In genomic region chr4:81562093-81562492, GRCh38 we compare ENCODE assay signal across 9 cellular contexts.
DNase-seq lines count a peak whose midpoint lies in the region; ATAC-seq lines count a peak whose summit lies in the region.
"Had no signal": no experiment of that assay in that cellular context is flagged by ENCODE, and none has a peak within 500 bp of the region (broad histone marks: within the 10 kb centered on the region; RNA-seq: fewer than 3 reads in every experiment).

No MANE protein-coding gene starts in this region.

- no peaks in the 10 kb centered on the region for H3K79me2 ChIP-seq in Karpas-422 (ENCODE audit: low read length)

- no peak overlapping the region for H3K9ac ChIP-seq in Karpas-422 (ENCODE audit: low read length)

- ATAC-seq in GM18873 (IDR thresholded peaks at IDR 0.05; ENCODE audit: low FRiP score, unreplicated experiment) = peak; percentile 97
- ATAC-seq in HG02610 (IDR thresholded peaks at IDR 0.05; ENCODE audit: unreplicated experiment) = peak; percentile 98
- peak; percentile 94 for ATAC-seq in naive thymus-derived CD4-positive, alpha-beta T cell
- no peak for ATAC-seq in aorta (ENCODE audit: low FRiP score)
- ATAC-seq: HCT116 had no signal

- no peaks in the 10 kb centered on the region for H3K9me2 ChIP-seq in Karpas-422 (replicated peaks; ENCODE audit: insufficient read depth, low read length)

- CTCF ChIA-PET in naive thymus-derived CD4-positive, alpha-beta T cell (lab: Charles Lee) = interaction anchor here (0.9 to 1.4 kb wide), 2 partner anchors 58 to 95 kb away, joined by 4 read pairs; no protein-coding TSS in a partner anchor

- H3K4me1 ChIP-seq in Karpas-422 (ENCODE audit: low read length) = peaks cover 43% of the 10 kb centered on the region
- peaks cover 0 to 5% of the 10 kb centered on the region in 2 donors for H3K4me1 ChIP-seq in naive thymus-derived CD4-positive, alpha-beta T cell (ENCODE audit: control insufficient read depth in 2 of 2, insufficient read depth in 2 of 2, low read length in 2 of 2)
- peaks cover 0 to 5% of the 10 kb centered on the region in 2 donors for H3K4me1 ChIP-seq in aorta (ENCODE audit: control insufficient read depth in 1 of 2, insufficient read depth in 2 of 2, low read length in 2 of 2)

- no peaks in the 10 kb centered on the region for H3K27me3 Mint-ChIP-seq in naive thymus-derived CD4-positive, alpha-beta T cell

- peaks cover 0 to 3% (median 0%) of the 10 kb centered on the region in 5 donors for H3K36me3 Mint-ChIP-seq in naive thymus-derived CD4-positive, alpha-beta T cell

- H3K4me3 ChIP-seq in Karpas-422 (ENCODE audit: low read length) (peak overlapping the region; percentile 30; the same call in 1 of the 2 replicates), aorta (ENCODE audit: low read length in 2 of 2) (no peak overlapping the region)
- H3K4me3 ChIP-seq in naive thymus-derived CD4-positive, alpha-beta T cell (ENCODE audit: low read length) = no peak overlapping the region

- no peaks in the 10 kb centered on the region for H4K20me1 ChIP-seq in Karpas-422 (ENCODE audit: insufficient read depth, low read depth, low read length)

- H3K9me3 ChIP-seq in Karpas-422 (ENCODE audit: low read length) = no peaks in the 10 kb centered on the region
- no peaks in the 10 kb centered on the region for H3K9me3 ChIP-seq in naive thymus-derived CD4-positive, alpha-beta T cell (ENCODE audit: control insufficient read depth in 2 of 3, low read length in 3 of 3)
- H3K9me3 ChIP-seq in aorta (ENCODE audit: control insufficient read depth, low read length) = no peaks in the 10 kb centered on the region

- peak overlapping the region; percentile 5 to 86 (median 77) for H3K27ac Mint-ChIP-seq in naive thymus-derived CD4-positive, alpha-beta T cell

- H3K9me3 Mint-ChIP-seq in naive thymus-derived CD4-positive, alpha-beta T cell = no peaks in the 10 kb centered on the region

- 90 to 100% methylated on average over 1 of the region's 1 CpG for WGBS in aorta, 2 donors

- no peaks in the 10 kb centered on the region for H3K36me3 ChIP-seq in Karpas-422 (ENCODE audit: insufficient read depth, low read length)
- H3K36me3 ChIP-seq in naive thymus-derived CD4-positive, alpha-beta T cell (ENCODE audit: control insufficient read depth in 2 of 3, insufficient read depth in 3 of 3, low read length in 3 of 3) = no peaks in the 10 kb centered on the region
- H3K36me3 ChIP-seq in aorta (ENCODE audit: control insufficient read depth in 1 of 2, insufficient read depth in 2 of 2, low read length in 1 of 2) = no peaks in the 10 kb centered on the region

- H3K4me1 Mint-ChIP-seq in naive thymus-derived CD4-positive, alpha-beta T cell = peaks cover 7 to 14% (median 13%) of the 10 kb centered on the region in 7 donors

- DNase-seq in Karpas-422 (peak; percentile 78), aorta (no peak), HUDEP-2 (lab: John Stamatoyannopoulos, UW; ENCODE audit: unreplicated experiment in 76 of 76) (no peak)
- DNase-seq in naive thymus-derived CD4-positive, alpha-beta T cell = peak in 7 of 9 donors; percentile 28 to 50 (median 40)
- no peak for DNase-seq in stimulated activated CD4-positive, alpha-beta T cell treated with anti-CD3 and anti-CD28 coated beads, Interleukin-4, amount 100 ng/mL, for 4 hours
- DNase-seq in stimulated activated CD8-positive, alpha-beta memory T cell treated with anti-CD3 and anti-CD28 coated beads, Interleukin-4, amount 100 ng/mL, for 48 hours = no peak

- intact Hi-C loops in naive thymus-derived CD4-positive, alpha-beta T cell (cut with micrococcal nuclease) = loop anchor here (1.0 to 5.0 kb wide), 4 partner anchors 55 to 90 kb away; no protein-coding TSS in a partner anchor
- intact Hi-C loops in aorta (cut with DNase I) = no loop called here

- H3K4me2 ChIP-seq in Karpas-422 (ENCODE audit: low read depth, low read length, poor library complexity, severe bottlenecking) = peak overlapping the region; percentile 57

- peak overlapping the region; percentile 86 for H3K27ac ChIP-seq in Karpas-422 (ENCODE audit: low read length)
- peak overlapping the region; percentile 42 for H3K27ac ChIP-seq in naive thymus-derived CD4-positive, alpha-beta T cell (ENCODE audit: low read depth, low read length)
- H3K27ac ChIP-seq in aorta (ENCODE audit: low read depth in 1 of 2, low read length in 2 of 2) = no peak overlapping the region

- POLR2A ChIA-PET in naive thymus-derived CD4-positive, alpha-beta T cell (lab: Charles Lee) = interaction anchor here (0.8 to 1.1 kb wide), 2 partner anchors 48 to 92 kb away, joined by 3 read pairs; no protein-coding TSS in a partner anchor

- H2AFZ ChIP-seq in Karpas-422 (ENCODE audit: low read length) = no peak overlapping the region

- H3K4me3 Mint-ChIP-seq in naive thymus-derived CD4-positive, alpha-beta T cell = peak overlapping the region in 7 of 10 donors; percentile 27 to 64 (median 55)

- H3K27me3 ChIP-seq in Karpas-422 (ENCODE audit: low read length) = no peaks in the 10 kb centered on the region
- no peaks in the 10 kb centered on the region for H3K27me3 ChIP-seq in naive thymus-derived CD4-positive, alpha-beta T cell (ENCODE audit: control insufficient read depth in 2 of 2, insufficient read depth in 2 of 2, low read length in 2 of 2)
- no peaks in the 10 kb centered on the region for H3K27me3 ChIP-seq in aorta (ENCODE audit: control insufficient read depth in 1 of 2, insufficient read depth in 2 of 2, low read length in 1 of 2)

Comparison
In these comparisons a context has a peak if more than half of its experiments do, and no peak if none do; other contexts are left out.
1. DNase-seq: peak in Karpas-422 (single experiment) and naive thymus-derived CD4-positive, alpha-beta T cell (7 of 9); none in aorta (0 of 2), stimulated activated CD4-positive, alpha-beta T cell treated with anti-CD3 and anti-CD28 coated beads, Interleukin-4, amount 100 ng/mL, for 4 hours (0 of 2), HUDEP-2 (0 of 76) and stimulated activated CD8-positive, alpha-beta memory T cell treated with anti-CD3 and anti-CD28 coated beads, Interleukin-4, amount 100 ng/mL, for 48 hours (single experiment).
2. H3K27ac ChIP-seq: peak in Karpas-422 (single experiment) and naive thymus-derived CD4-positive, alpha-beta T cell (single experiment); none in aorta (0 of 2).
3. intact Hi-C loops: an anchor here in naive thymus-derived CD4-positive, alpha-beta T cell (1.0 to 5.0 kb wide); none called in aorta.